8 cellular contexts compared by ENCODE assay signal in the genomic region with DNA sequence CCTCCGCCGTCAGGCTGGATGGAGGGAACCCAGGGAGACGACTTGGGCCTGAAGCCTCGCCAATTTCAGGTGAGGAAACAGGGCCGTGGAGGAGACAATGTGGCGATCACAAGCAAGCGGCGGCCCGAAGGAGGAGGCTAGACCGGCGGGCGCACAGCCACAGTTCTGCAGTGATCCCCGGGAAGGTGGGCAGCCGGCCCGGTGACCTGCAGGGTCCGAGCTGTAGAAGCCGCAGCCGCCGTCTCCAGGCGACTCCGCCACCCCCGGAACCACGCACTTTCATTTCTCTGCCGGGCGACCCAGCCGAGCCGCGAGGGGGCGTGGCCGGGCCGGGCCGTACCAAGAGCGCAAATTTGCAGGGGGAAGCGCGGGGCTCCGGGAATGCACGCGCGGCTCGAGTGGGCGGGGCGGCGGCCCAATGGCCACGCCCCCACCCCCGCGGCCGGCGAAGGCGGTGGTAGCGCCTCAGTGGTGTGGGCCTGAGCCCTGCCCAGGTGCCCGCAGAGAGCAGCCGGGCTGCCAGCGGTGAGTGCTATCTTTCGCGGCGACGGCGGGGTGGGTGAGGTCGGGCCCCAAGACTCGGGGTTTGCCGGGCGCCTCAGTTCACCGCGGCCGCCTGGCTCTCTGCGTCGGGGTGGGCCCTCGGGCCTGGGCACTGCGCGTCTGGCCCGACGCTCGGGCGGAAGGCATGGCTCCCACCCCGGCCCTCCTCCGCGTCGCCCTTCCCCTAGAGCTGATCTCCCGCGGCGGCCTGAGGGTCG. TPM values are rescaled to one million over a fixed set of nuclear protein-coding genes. Genes with fewer than 3 reads are reported as not detected.
DNase-seq lines count a peak whose midpoint lies in the region; ATAC-seq, FAIRE-seq and TF ChIP-seq lines count a peak whose summit lies in the region.

A gene (plus strand): TSS at position 501 of the 761 bp plus-strand sequence. CDS start 38,847 bp downstream, outside the sequence.

- ATAC-seq in GM19035 (IDR thresholded peaks at IDR 0.05; ENCODE audit: unreplicated experiment) (peak; percentile 87), HG03342 (IDR thresholded peaks at IDR 0.05; ENCODE audit: unreplicated experiment) (peak; percentile 90)

- no peaks in the 10 kb centered on the region for H3K36me3 ChIP-seq in kidney (ENCODE audit: control insufficient read depth in 1 of 2, insufficient read depth in 2 of 2, low read length in 2 of 2)

- peaks cover 5 to 6% of the 10 kb centered on the region in 2 donors for H3K4me1 ChIP-seq in kidney (ENCODE audit: control insufficient read depth in 1 of 2, insufficient read depth in 1 of 2, low read depth in 1 of 2, low read length in 2 of 2)

- peak within 1 kb of the TSS; percentile 91 to 96 for H3K27ac ChIP-seq in kidney (ENCODE audit: low read depth in 2 of 2, low read length in 2 of 2)

- peak within 1 kb of the TSS; percentile 91 for H3K4me3 ChIP-seq in AG10803 (ENCODE audit: low read length)
- H3K4me3 ChIP-seq in kidney (ENCODE audit: low read length in 2 of 2): peak within 1 kb of the TSS; percentile 92 to 95

- peak within 1 kb of the TSS; percentile 68 to 95 for H3K9ac ChIP-seq in kidney (ENCODE audit: low read length in 2 of 2)

- DNase-seq in AG10803 (ENCODE audit: low read depth) (peak; percentile 93), NCI-H446 (lab: John Stamatoyannopoulos, UW) (peak; percentile 7 to 83), cerebellar cortex (ENCODE audit: low spot score) (peak; percentile 91), kidney (peak; percentile 98)
- DNase-seq in activated CD4-positive, CD25-positive, alpha-beta regulatory T cell treated with anti-CD3 and anti-CD28 coated beads, Interleukin-2, amount 50 U/mL, for 72 hours: peak; percentile 99
- peak; percentile 97 to 98 for DNase-seq in stimulated activated CD4-positive, alpha-beta T cell treated with anti-CD3 and anti-CD28 coated beads, Interleukin-15, amount 100 ng/mL, for 1 hour (ENCODE audit: low read depth in 1 of 2, low spot score in 1 of 2)

- no peaks in the 10 kb centered on the region for H3K9me3 ChIP-seq in kidney (ENCODE audit: control insufficient read depth in 1 of 2, low read length in 2 of 2)

- no peak for FAIRE-seq in kidney (lab: Jason Lieb, UNC)

- intact Hi-C loops in kidney (cut with DNase I): loop anchor here (5.0 kb wide), 1 partner anchor 42 kb away; no protein-coding TSS in a partner anchor

- no peak for TF ChIP-seq CTCF in AG10803 (conservative IDR thresholded peaks at IDR 0.05; ENCODE audit: low read length)
- peak; percentile 23 for TF ChIP-seq CTCF in kidney (IDR thresholded peaks at IDR 0.05; ENCODE audit: borderline replicate concordance, extremely low read depth, insufficient read depth)

RNA-seq across cellular contexts. Expression of the gene that starts here (rescaled TPM):
- 130 TPM for total RNA-seq in kidney
- polyA plus RNA-seq in kidney (ENCODE audit: insufficient read depth, low read depth, low replicate concordance): 122 TPM

Comparison
In these comparisons a context has a peak if more than half of its experiments do, and no peak if none do; other contexts are left out.
1. Peak in every context shown above with its lines: DNase-seq, ATAC-seq, H3K4me3 ChIP-seq and H3K27ac ChIP-seq.
2. DNase-seq: peak in every context shown above with its lines; median percentile 99 in activated CD4-positive, CD25-positive, alpha-beta regulatory T cell treated with anti-CD3 and anti-CD28 coated beads, Interleukin-2, amount 50 U/mL, for 72 hours; 98 in kidney; 98 in stimulated activated CD4-positive, alpha-beta T cell treated with anti-CD3 and anti-CD28 coated beads, Interleukin-15, amount 100 ng/mL, for 1 hour; 93 in AG10803; 91 in cerebellar cortex; 45 in NCI-H446.